In genomic region chr2:14583802-14584201, GRCh38 we compare ENCODE assay signal across 27 cellular contexts. TPM values are rescaled to one million over a fixed set of nuclear protein-coding genes. Genes with fewer than 3 reads are reported as not detected.
"Had no signal": no experiment of that assay in that cellular context is flagged by ENCODE, and none has a peak within 500 bp of the region (broad histone marks: within the 10 kb centered on the region; RNA-seq: fewer than 3 reads in every experiment).

No MANE protein-coding gene starts in this region.

- FAIRE-seq: endometrium, islet of Langerhans, keratinocyte had no signal

- H3K4me3 ChIP-seq: colonic mucosa, esophagus squamous epithelium, gastrocnemius medialis, heart right ventricle, left lung, lung had no signal

- ATAC-seq: effector memory CD8-positive, alpha-beta T cell; esophagus mucosa; gastrocnemius medialis; left cardiac atrium; left lung; naive thymus-derived CD4-positive, alpha-beta T cell had no signal

- H3K27ac ChIP-seq: colonic mucosa, epithelial cell of prostate, esophagus squamous epithelium, gastrocnemius medialis, heart right ventricle, left lung had no signal

- DNase-seq: colonic mucosa; cortex of kidney; effector CD8-positive, alpha-beta T cell; effector memory CD8-positive, alpha-beta T cell; endodermal cell; erythroblast; esophagus squamous epithelium; foreskin fibroblast; foreskin melanocyte; gastrocnemius medialis; glutamatergic neuron; head of caudate nucleus; heart right ventricle; hippocampal formation; left cardiac atrium; left lung; left ventricle myocardium superior; mammary epithelial cell; mesendoderm; midbrain; naive thymus-derived CD4-positive, alpha-beta T cell had no signal

- H3K27me3 ChIP-seq: colonic mucosa, esophagus squamous epithelium, gastrocnemius medialis, heart right ventricle, left lung had no signal

- H3K36me3 ChIP-seq: colonic mucosa, esophagus squamous epithelium, gastrocnemius medialis, heart right ventricle, left lung had no signal

- H3K9me3 ChIP-seq: colonic mucosa, esophagus squamous epithelium, gastrocnemius medialis, heart right ventricle, left lung had no signal

- H3K4me1 ChIP-seq: colonic mucosa, esophagus squamous epithelium, gastrocnemius medialis, heart right ventricle, left lung had no signal

RNA-seq across cellular contexts. Expression of gene LRATD1, which starts 48.7 kb away (rescaled TPM):
- total RNA-seq: naive thymus-derived CD4-positive, alpha-beta T cell had no signal
- polyA plus RNA-seq: naive thymus-derived CD4-positive, alpha-beta T cell had no signal
